In the genomic region with DNA sequence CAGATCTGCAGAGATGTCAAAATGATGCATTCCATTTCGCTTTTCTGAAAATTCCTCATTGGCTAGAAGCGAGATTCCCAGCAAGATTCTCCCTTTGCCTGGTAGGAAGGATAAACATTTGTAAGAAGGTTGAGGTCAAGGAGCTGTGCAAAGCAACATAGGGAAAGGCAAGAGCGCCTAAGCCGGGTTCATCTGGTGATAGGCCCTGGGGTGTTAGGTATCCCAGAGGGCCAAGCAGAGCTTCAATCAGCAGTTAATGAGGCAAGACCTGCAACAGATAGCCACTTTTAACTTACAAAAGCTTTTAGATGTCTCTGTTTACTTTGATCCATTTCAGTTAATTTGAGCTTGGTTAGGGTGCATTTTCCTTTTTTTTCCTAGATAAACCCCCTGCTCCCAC, we compare ENCODE assay signal across 1 cellular context.
TF ChIP-seq lines count a peak whose summit lies in the region.

No MANE protein-coding gene starts in this region.

TF ChIP-seq in HCT116, 20 proteins besides CTCF, POLR2A, EP300 and RAD21 (continued from another document):
- TF ChIP-seq REST (IDR thresholded peaks at IDR 0.05; ENCODE audit: low read depth) (no peak), SRF (IDR thresholded peaks at IDR 0.05; ENCODE audit: low read depth) (no peak), CBX3 (IDR thresholded peaks at IDR 0.05; ENCODE audit: low read depth) (no peak)
TF ChIP-seq in HCT116: peak in this region for 1.
